ENCODE assay signal across 17 cellular contexts in the genomic region with DNA sequence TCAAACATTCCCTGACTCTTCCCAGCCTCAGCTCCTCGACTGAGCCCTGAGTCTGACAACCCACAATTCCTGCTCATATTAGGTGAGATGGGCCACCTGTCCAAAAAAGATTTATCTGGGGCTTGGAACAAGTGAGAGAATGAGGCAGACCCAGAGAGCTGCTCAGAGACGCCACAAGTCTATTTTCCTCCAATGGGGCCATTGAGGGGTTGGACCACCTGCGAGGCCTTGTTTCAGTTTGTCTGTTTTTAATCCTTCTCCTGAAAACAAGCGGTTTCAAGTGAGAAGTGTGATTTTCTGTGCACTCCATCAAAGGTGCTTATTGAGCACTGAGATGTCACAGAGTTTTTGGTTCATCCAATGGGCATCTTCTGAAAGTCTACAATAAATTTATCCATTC.
A peak's percentile ranks its signal among the peaks of the same experiment; 100 is the strongest.
DNase-seq lines count a peak whose midpoint lies in the region; ATAC-seq and TF ChIP-seq lines count a peak whose summit lies in the region.
"Had no signal": no experiment of that assay in that cellular context is flagged by ENCODE, and none has a peak within 500 bp of the region (broad histone marks: within the 10 kb centered on the region; RNA-seq: fewer than 3 reads in every experiment).

No MANE protein-coding gene starts in this region.

- H4K20me1 ChIP-seq in KMS-11 (ENCODE audit: insufficient read depth) (no peaks in the 10 kb centered on the region), neural progenitor cell (ENCODE audit: low read depth) (no peaks in the 10 kb centered on the region)
- H4K20me1 ChIP-seq: BLaER1 treated with 17β-estradiol and CSF1 and Interleukin-3, amounts not matched to agents 10 nM and 100 nM had no signal

- H3K4me3 ChIP-seq in KMS-11 (IDR thresholded peaks at IDR 0.05; ENCODE audit: insufficient read depth, low read depth, low read length) (no peak overlapping the region), neural progenitor cell (no peak overlapping the region)
- H3K4me3 ChIP-seq: A549; BLaER1 treated with 17β-estradiol and CSF1 and Interleukin-3, amounts not matched to agents 10 nM and 100 nM had no signal

- TF ChIP-seq CTCF in KMS-11 (conservative IDR thresholded peaks at IDR 0.05; ENCODE audit: low read depth, low read length) (no peak), neural progenitor cell (IDR thresholded peaks at IDR 0.05) (no peak)

- no peaks in the 10 kb centered on the region for H3K27me3 ChIP-seq in KMS-11 (ENCODE audit: insufficient read depth, low read depth)
- no peaks in the 10 kb centered on the region for H3K27me3 ChIP-seq in neural progenitor cell
- H3K27me3 ChIP-seq: BLaER1 treated with 17β-estradiol and CSF1 and Interleukin-3, amounts not matched to agents 10 nM and 100 nM had no signal

- H3K27ac Mint-ChIP-seq in neural progenitor cell, result no peak overlapping the region
- H3K27ac Mint-ChIP-seq: B cell; CD4-positive, alpha-beta T cell; CD8-positive, alpha-beta T cell had no signal

- peaks cover 13% of the 10 kb centered on the region for H3F3A ChIP-seq in neural progenitor cell (ENCODE audit: low read depth)

- peak; percentile 14 for DNase-seq in cardiac septum (ENCODE audit: low spot score)
- no peak for DNase-seq in Right ventricle myocardium inferior (ENCODE audit: missing footprints)
- DNase-seq in neural progenitor cell (ENCODE audit: low spot score), result no peak
- no peak for DNase-seq in NCI-H2107 (lab: John Stamatoyannopoulos, UW)
- DNase-seq: AML-193; Caco-2; Calu3; CD4-positive, alpha-beta T cell; CD8-positive, alpha-beta T cell; DMS79 treated with DMSO at 0.1 percent for 48 hours; GF-D8 had no signal

- H3K4me1 ChIP-seq in KMS-11 (ENCODE audit: low read depth, poor library complexity, severe bottlenecking) (peaks cover 7% of the 10 kb centered on the region), neural progenitor cell (peaks cover 4% of the 10 kb centered on the region)
- H3K4me1 ChIP-seq: A549; BLaER1 treated with 17β-estradiol and CSF1 and Interleukin-3, amounts not matched to agents 10 nM and 100 nM; Caco-2 had no signal

- H2AFZ ChIP-seq in KMS-11 (ENCODE audit: low read depth) (no peak overlapping the region), neural progenitor cell (replicated peaks) (no peak overlapping the region)

- intact Hi-C loops in cardiac septum (cut with DNase I) (no loop called here), Right ventricle myocardium inferior (cut with DNase I) (no loop called here)

- no peaks in the 10 kb centered on the region for H3K9me3 Mint-ChIP-seq in neural progenitor cell
- H3K9me3 Mint-ChIP-seq: CD4-positive, alpha-beta T cell; CD8-positive, alpha-beta T cell had no signal

- H3K79me2 ChIP-seq in KMS-11 (ENCODE audit: insufficient read depth, low read depth) (no peaks in the 10 kb centered on the region), neural progenitor cell (ENCODE audit: low read depth) (no peaks in the 10 kb centered on the region)

- no peaks in the 10 kb centered on the region for H3K9me3 ChIP-seq in neural progenitor cell (ENCODE audit: low read depth)
- H3K9me3 ChIP-seq: A549; BLaER1 treated with 17β-estradiol and CSF1 and Interleukin-3, amounts not matched to agents 10 nM and 100 nM; Caco-2 had no signal

- no peak overlapping the region for H3K27ac ChIP-seq in KMS-11
- no peak overlapping the region for H3K27ac ChIP-seq in neural progenitor cell
- H3K27ac ChIP-seq: 22Rv1; A549; BLaER1 treated with 17β-estradiol and CSF1 and Interleukin-3, amounts not matched to agents 10 nM and 100 nM; C4-2B had no signal

- H3K9ac ChIP-seq in KMS-11 (no peak overlapping the region), neural progenitor cell (no peak overlapping the region)
- H3K9ac ChIP-seq: BLaER1 treated with 17β-estradiol and CSF1 and Interleukin-3, amounts not matched to agents 10 nM and 100 nM had no signal

- H3K36me3 ChIP-seq in KMS-11 (ENCODE audit: insufficient read depth) (no peaks in the 10 kb centered on the region), neural progenitor cell (no peaks in the 10 kb centered on the region)
- H3K36me3 ChIP-seq: BLaER1 treated with 17β-estradiol and CSF1 and Interleukin-3, amounts not matched to agents 10 nM and 100 nM had no signal

- ATAC-seq in Right ventricle myocardium inferior, result no peak
- ATAC-seq: A549; CD8-positive, alpha-beta T cell had no signal

- H3K4me2 ChIP-seq in KMS-11 (peak overlapping the region; percentile 1; the same call in 1 of the 2 replicates), neural progenitor cell (peak overlapping the region; percentile 8)
- H3K4me2 ChIP-seq: A549; BLaER1 treated with 17β-estradiol and CSF1 and Interleukin-3, amounts not matched to agents 10 nM and 100 nM had no signal

- H3K27me3 Mint-ChIP-seq in neural progenitor cell (ENCODE audit: insufficient read depth, low read depth), result peaks cover 2% of the 10 kb centered on the region
- H3K27me3 Mint-ChIP-seq: B cell; CD4-positive, alpha-beta T cell had no signal

- no peaks in the 10 kb centered on the region for H3K36me3 Mint-ChIP-seq in neural progenitor cell
- H3K36me3 Mint-ChIP-seq: CD8-positive, alpha-beta T cell had no signal

- no peak overlapping the region for H3K4me3 Mint-ChIP-seq in neural progenitor cell
- H3K4me3 Mint-ChIP-seq: B cell; CD4-positive, alpha-beta T cell; CD8-positive, alpha-beta T cell had no signal

- H3K4me1 Mint-ChIP-seq in neural progenitor cell, result peaks cover 9% of the 10 kb centered on the region
- H3K4me1 Mint-ChIP-seq: B cell had no signal
